In genomic region chr11:68031136-68031459, GRCh38 we compare ENCODE assay signal across 8 cellular contexts. TPM values are rescaled to one million over a fixed set of nuclear protein-coding genes. Genes with fewer than 3 reads are reported as not detected.
A peak's percentile ranks its signal among the peaks of the same experiment; 100 is the strongest.
DNase-seq lines count a peak whose midpoint lies in the region; ATAC-seq, FAIRE-seq and TF ChIP-seq lines count a peak whose summit lies in the region.

No MANE protein-coding gene starts in this region.

- H3K4me1 ChIP-seq in adrenal gland (replicated peaks in 1 of 2) (peaks cover 49 to 59% of the 10 kb centered on the region in 2 donors), keratinocyte (ENCODE audit: control insufficient read depth, extremely low read depth, insufficient read depth, low read length) (peaks cover 24% of the 10 kb centered on the region), testis (peaks cover 14% of the 10 kb centered on the region)

- 6 to 12% (median 7%) methylated on average over 7 to 10 of the region's 10 CpGs for WGBS in adrenal gland, 4 donors
- 8% methylated on average over 10 of the region's 10 CpGs for WGBS in testis, 2 donors

- peak overlapping the region; percentile 96 for H3K9ac ChIP-seq in keratinocyte (ENCODE audit: control insufficient read depth, extremely low read depth, insufficient read depth, low read length)

- intact Hi-C loops in adrenal gland (cut with DNase I) = no loop called here
- intact Hi-C loops in testis (cut with DNase I; ENCODE audit: low total_unique reads) = no loop called here

- H3K79me2 ChIP-seq in keratinocyte (ENCODE audit: control insufficient read depth, insufficient read depth, low read length) = peaks cover 24% of the 10 kb centered on the region

- TF ChIP-seq CTCF in adrenal gland (IDR thresholded peaks at IDR 0.05) (no peak), keratinocyte (optimal IDR thresholded peaks at IDR 0.05 in 1 of 3, IDR thresholded peaks at IDR 0.05 in 1 of 3, conservative IDR thresholded peaks at IDR 0.05 in 1 of 3; ENCODE audit: extremely low read depth in 1 of 3, insufficient read depth in 2 of 3, low read length in 3 of 3) (no peak), testis (IDR thresholded peaks at IDR 0.05) (no peak)

- H3K9me3 ChIP-seq in adrenal gland (replicated peaks in 1 of 3) (no peaks in the 10 kb centered on the region), keratinocyte (ENCODE audit: control insufficient read depth, low read depth, low read length) (no peaks in the 10 kb centered on the region), testis (no peaks in the 10 kb centered on the region)

- peak in 1 of 2 donors; percentile 9 for TF ChIP-seq POLR2A in adrenal gland (IDR thresholded peaks at IDR 0.05)
- no peak for TF ChIP-seq POLR2A in testis (IDR thresholded peaks at IDR 0.05)

- H3K4me3 ChIP-seq in adrenal gland = peak overlapping the region; percentile 9 to 85 (median 39)
- peak overlapping the region; percentile 76 to 97 (median 95) for H3K4me3 ChIP-seq in keratinocyte (ENCODE audit: control insufficient read depth in 2 of 3, extremely low read depth in 1 of 3, insufficient read depth in 2 of 3, low read depth in 1 of 3, low read length in 3 of 3)
- H3K4me3 ChIP-seq in testis = peak overlapping the region; percentile 72 to 80

- H3K36me3 ChIP-seq in adrenal gland (replicated peaks in 1 of 2) (peaks cover 0 to 28% of the 10 kb centered on the region in 2 donors), keratinocyte (ENCODE audit: control insufficient read depth in 2 of 2, extremely low read depth in 1 of 2, insufficient read depth in 2 of 2, low read length in 2 of 2) (peaks cover 10 to 21% of the 10 kb centered on the region in 2 experiments), testis (ENCODE audit: low read depth, missing control alignments) (no peaks in the 10 kb centered on the region)

- H3K27me3 ChIP-seq in adrenal gland (no peaks in the 10 kb centered on the region), keratinocyte (ENCODE audit: control insufficient read depth, extremely low read depth, insufficient read depth, low read length) (no peaks in the 10 kb centered on the region), testis (no peaks in the 10 kb centered on the region)

- peak; percentile 23 to 26 for DNase-seq in activated CD4-positive, alpha-beta T cell treated with anti-CD3 and anti-CD28 coated beads, Interleukin-2, amount 50 U/mL, for 48 hours
- no peak for DNase-seq in activated CD4-positive, alpha-beta T cell treated with anti-CD3 and anti-CD28 coated beads for 1 hour
- DNase-seq in adrenal gland (peak in 6 of 7 donors; percentile 73 to 84 (median 78)), keratinocyte (ENCODE audit: low read depth, low spot score) (no peak), testis (no peak), mesenteric fat pad (ENCODE audit: low spot score) (no peak), NCI-H524 (lab: John Stamatoyannopoulos, UW) (no peak)

- ATAC-seq in GM21576 (IDR thresholded peaks at IDR 0.05; ENCODE audit: unreplicated experiment) = no peak

- H3K9me1 ChIP-seq in keratinocyte (ENCODE audit: control insufficient read depth, extremely low read depth, insufficient read depth, low read length) = no peaks in the 10 kb centered on the region

- peak overlapping the region; percentile 92 for H3K4me2 ChIP-seq in keratinocyte (ENCODE audit: control insufficient read depth, extremely low read depth, insufficient read depth, low read depth, low read length)

- H2AFZ ChIP-seq in keratinocyte (ENCODE audit: control insufficient read depth, low read length) = peak overlapping the region; percentile 96

- H3K27ac ChIP-seq in adrenal gland (peak overlapping the region; percentile 78 to 98 (median 94)), keratinocyte (ENCODE audit: control insufficient read depth, insufficient read depth, low read length) (peak overlapping the region; percentile 86), testis (peak overlapping the region; percentile 72 to 79)

- dilution Hi-C loops in keratinocyte (cut with MboI; ENCODE audit: extremely low pct_ligation_motif_present, low sequenced_read_pairs) = no loop called here

- FAIRE-seq in keratinocyte (lab: Jason Lieb, UNC) = no peak

- H4K20me1 ChIP-seq in keratinocyte (ENCODE audit: control insufficient read depth, extremely low read depth, insufficient read depth, low read length) = no peaks in the 10 kb centered on the region

RNA-seq across cellular contexts. Expression of gene NDUFS8, which starts 0.6 kb away (rescaled TPM):
- 1,000 to 10,000 TPM in 1 of 8 donors, 100 to 1,000 TPM in 7; 425 to 1,037 (median 520) TPM for total RNA-seq in adrenal gland
- polyA plus RNA-seq in adrenal gland = 100 to 1,000 TPM; 199 to 814 (median 571) TPM
- 51.7 to 99.9 TPM (median 65.2 TPM) in 3 replicates for polyA plus RNA-seq in keratinocyte
- 88.9 TPM for polyA plus RNA-seq in keratinocyte (2011; ENCODE audit: low read depth)
- 42.8 and 124 TPM in 2 replicates for polyA plus RNA-seq in keratinocyte (2011; cell fraction: cytosol; rRNA removed)
- polyA plus RNA-seq in keratinocyte (2011; cell fraction: nucleus; rRNA removed) = 45.3 and 53.2 TPM in 2 replicates
- 116 and 181 TPM in 2 replicates for polyA plus RNA-seq in keratinocyte (2012; ENCODE audit: low replicate concordance)
- polyA minus RNA-seq in keratinocyte = 37.6 to 87.5 TPM (median 62.8 TPM) in 3 replicates
- polyA minus RNA-seq in keratinocyte (2011; cell fraction: cytosol; rRNA and poly(A)+ RNA removed) = 200 TPM
- 25.8 and 32.4 TPM in 2 replicates for polyA minus RNA-seq in keratinocyte (2011; cell fraction: nucleus; rRNA and poly(A)+ RNA removed)
- 100 to 1,000 TPM; 184 to 196 TPM for total RNA-seq in testis
- polyA plus RNA-seq in testis (ENCODE audit: insufficient read depth, low read depth, low replicate concordance) = 149 TPM
- 134 TPM for total RNA-seq in mesenteric fat pad

RNA-seq across cellular contexts. Expression of gene TCIRG1, which starts 7.7 kb away (rescaled TPM):
- total RNA-seq in adrenal gland = 100 to 1,000 TPM; 112 to 384 (median 258) TPM
- polyA plus RNA-seq in adrenal gland = 1,000 to 10,000 TPM in 1 of 3 donors, 100 to 1,000 TPM in 1, 10 to 100 TPM in 1; 28.4 to 1,150 (median 823) TPM
- 12.7 to 31.6 TPM (median 17.8 TPM) in 3 replicates for polyA plus RNA-seq in keratinocyte
- polyA plus RNA-seq in keratinocyte (2011; ENCODE audit: low read depth) = 7.2 TPM
- 3.3 and 6.7 TPM in 2 replicates for polyA plus RNA-seq in keratinocyte (2011; cell fraction: cytosol; rRNA removed)
- 99.0 and 125 TPM in 2 replicates for polyA plus RNA-seq in keratinocyte (2011; cell fraction: nucleus; rRNA removed)
- 8.9 and 26.0 TPM in 2 replicates for polyA plus RNA-seq in keratinocyte (2012; ENCODE audit: low replicate concordance)
- 18.3 to 28.8 TPM (median 25.8 TPM) in 3 replicates for polyA minus RNA-seq in keratinocyte
- polyA minus RNA-seq in keratinocyte (2011; cell fraction: cytosol; rRNA and poly(A)+ RNA removed) = 34.9 TPM
- polyA minus RNA-seq in keratinocyte (2011; cell fraction: nucleus; rRNA and poly(A)+ RNA removed) = 34.0 and 37.2 TPM in 2 replicates
- 10 to 100 TPM; 52.8 to 53.6 TPM for total RNA-seq in testis
- 22.2 TPM for polyA plus RNA-seq in testis (ENCODE audit: insufficient read depth, low read depth, low replicate concordance)
- total RNA-seq in mesenteric fat pad = 112 TPM

RNA-seq across cellular contexts. Expression of gene ALDH3B1, which starts 21.0 kb away (rescaled TPM):
- total RNA-seq in adrenal gland (10 to 100 TPM; 38.7 to 70.3 (median 59.0) TPM), testis (1 to 10 TPM; 4.4 to 5.3 TPM), mesenteric fat pad (14.6 TPM)
- polyA plus RNA-seq in adrenal gland (10 to 100 TPM; 24.4 to 35.4 (median 26.9) TPM), keratinocyte (0.07 to 0.16 TPM (median 0.08 TPM) in 3 replicates), testis (ENCODE audit: insufficient read depth, low read depth, low replicate concordance) (8.1 TPM)
- polyA plus RNA-seq in keratinocyte (2011; ENCODE audit: low read depth) = 0.50 TPM
- 0.05 and 0.09 TPM in 2 replicates for polyA plus RNA-seq in keratinocyte (2011; cell fraction: cytosol; rRNA removed)
- polyA plus RNA-seq in keratinocyte (2011; cell fraction: nucleus; rRNA removed) = 0.04 and 0.09 TPM in 2 replicates
- 0.11 and 0.14 TPM in 2 replicates for polyA plus RNA-seq in keratinocyte (2012; ENCODE audit: low replicate concordance)
- 0.16 TPM in 1 of 3 replicates, not detected in the others for polyA minus RNA-seq in keratinocyte
- not detected for polyA minus RNA-seq in keratinocyte (2011; cell fraction: cytosol; rRNA and poly(A)+ RNA removed)
- polyA minus RNA-seq in keratinocyte (2011; cell fraction: nucleus; rRNA and poly(A)+ RNA removed) = 0.84 TPM in 1 of 2 replicates, not detected in the other

RNA-seq across cellular contexts. Expression of gene UNC93B1, which starts 27.2 kb away (rescaled TPM):
- total RNA-seq in adrenal gland (10 to 100 TPM; 23.1 to 81.2 (median 60.0) TPM), testis (10 to 100 TPM in 1 of 2 donors, 1 to 10 TPM in 1; 5.3 to 12.3 TPM), mesenteric fat pad (42.0 TPM)
- polyA plus RNA-seq in adrenal gland (10 to 100 TPM; 10.3 to 57.7 (median 57.0) TPM), keratinocyte (15.4 to 17.5 TPM (median 16.5 TPM) in 3 replicates), testis (ENCODE audit: insufficient read depth, low read depth, low replicate concordance) (7.9 TPM)
- polyA plus RNA-seq in keratinocyte (2011; ENCODE audit: low read depth) = 8.3 TPM
- polyA plus RNA-seq in keratinocyte (2011; cell fraction: cytosol; rRNA removed) = 5.7 and 8.6 TPM in 2 replicates
- 18.5 and 21.1 TPM in 2 replicates for polyA plus RNA-seq in keratinocyte (2011; cell fraction: nucleus; rRNA removed)
- 5.6 and 12.6 TPM in 2 replicates for polyA plus RNA-seq in keratinocyte (2012; ENCODE audit: low replicate concordance)
- 19.6 to 44.1 TPM (median 21.8 TPM) in 3 replicates for polyA minus RNA-seq in keratinocyte
- polyA minus RNA-seq in keratinocyte (2011; cell fraction: cytosol; rRNA and poly(A)+ RNA removed) = 22.4 TPM
- 16.4 and 18.0 TPM in 2 replicates for polyA minus RNA-seq in keratinocyte (2011; cell fraction: nucleus; rRNA and poly(A)+ RNA removed)

Comparison
In these comparisons a context has a peak if more than half of its experiments do, and no peak if none do; other contexts are left out.
1. DNase-seq: peak in activated CD4-positive, alpha-beta T cell treated with anti-CD3 and anti-CD28 coated beads, Interleukin-2, amount 50 U/mL, for 48 hours (2 of 2) and adrenal gland (6 of 7); none in activated CD4-positive, alpha-beta T cell treated with anti-CD3 and anti-CD28 coated beads for 1 hour (single experiment), keratinocyte (single experiment), testis (single experiment), mesenteric fat pad (single experiment) and NCI-H524 (0 of 2).
2. H3K4me3 ChIP-seq: peak in every context shown above with its lines; median percentile 95 in keratinocyte; 76 in testis; 39 in adrenal gland.
3. Peak in every context shown above with its lines, with median percentiles within 50 percentile points of each other: H3K27ac ChIP-seq.